In genomic region chr22:41844513-41844912, GRCh38 we compare ENCODE assay signal across 1 cellular context.
TF ChIP-seq lines count a peak whose summit lies in the region.

No MANE protein-coding gene starts in this region.

TF ChIP-seq in HEK293T, 16 proteins besides CTCF, POLR2A, EP300 and RAD21 (continued from another document):
- TF ChIP-seq BHLHE40 (IDR thresholded peaks at IDR 0.05; ENCODE audit: borderline replicate concordance) (no peak), SP1 (IDR thresholded peaks at IDR 0.05) (no peak)
